ENCODE assay signal across 8 cellular contexts in the genomic region with DNA sequence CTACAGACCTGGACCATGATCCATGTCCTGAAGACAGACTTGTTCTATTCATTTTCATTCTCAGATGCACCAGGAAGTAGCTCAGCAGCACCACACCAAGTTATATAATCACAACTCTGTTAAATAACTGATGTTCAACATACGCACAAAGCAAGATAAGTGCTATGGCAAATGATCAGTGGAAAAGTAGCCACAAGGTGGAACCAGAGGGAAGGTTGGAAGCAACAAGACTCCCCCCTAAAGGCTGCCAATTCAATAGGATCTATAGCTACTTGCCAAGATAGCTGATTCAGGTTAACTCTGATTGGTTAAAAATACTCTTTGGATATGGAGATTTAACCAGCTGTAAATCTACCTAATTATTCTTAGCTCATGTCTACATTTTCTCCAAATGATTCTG. TPM values are rescaled to one million over a fixed set of nuclear protein-coding genes. Genes with fewer than 3 reads are reported as not detected.
DNase-seq lines count a peak whose midpoint lies in the region; ATAC-seq and TF ChIP-seq lines count a peak whose summit lies in the region.

No MANE protein-coding gene starts in this region.

- H2BK20ac ChIP-seq in IMR-90 (ENCODE audit: low read depth, low read length): no peak overlapping the region

- H2AK5ac ChIP-seq in IMR-90 (ENCODE audit: low read depth, low read length): no peak overlapping the region

- H2BK120ac ChIP-seq in IMR-90 (ENCODE audit: low read depth, low read length): no peak overlapping the region

- peak; percentile 68 for TF ChIP-seq RAD21 in IMR-90 (IDR thresholded peaks at IDR 0.05; ENCODE audit: low read length)

- H3K4me3 Mint-ChIP-seq in WTC11: no peak overlapping the region

- no peak overlapping the region for H2AK9ac ChIP-seq in IMR-90 (replicated peaks; ENCODE audit: low read depth, low read length, poor library complexity)

- H3K9me1 ChIP-seq in IMR-90 (ENCODE audit: insufficient read depth, low read length): no peaks in the 10 kb centered on the region

- H3K23ac ChIP-seq in IMR-90 (ENCODE audit: low read depth, low read length): no peak overlapping the region

- no peak overlapping the region for H4K5ac ChIP-seq in IMR-90 (ENCODE audit: low read depth, low read length)

- no peaks in the 10 kb centered on the region for H3K36me3 ChIP-seq in IMR-90 (ENCODE audit: control insufficient read depth, insufficient read depth, low read length)

- no peak overlapping the region for H3K4ac ChIP-seq in IMR-90 (ENCODE audit: low read depth, low read length)

- POLR2A ChIA-PET in IMR-90 (lab: Charles Lee; ENCODE audit: unreplicated experiment) (no interaction called here), WTC11 (lab: Charles Lee) (no interaction called here)

- H4K20me1 ChIP-seq in IMR-90 (ENCODE audit: insufficient read depth, low read length): no peaks in the 10 kb centered on the region

- no peak overlapping the region for H3K27ac ChIP-seq in IMR-90 (ENCODE audit: insufficient read depth, low read length)

- no peak overlapping the region for H3K56ac ChIP-seq in IMR-90 (ENCODE audit: extremely low read depth, insufficient read depth, low read length)

- no peaks in the 10 kb centered on the region for H3K79me1 ChIP-seq in IMR-90 (ENCODE audit: low read depth in 1 of 2, low read length in 2 of 2)

- H3K9me3 Mint-ChIP-seq in WTC11: no peaks in the 10 kb centered on the region

- no peaks in the 10 kb centered on the region for H3K4me1 Mint-ChIP-seq in WTC11

- no peak overlapping the region for H3K4me3 ChIP-seq in AG10803 (ENCODE audit: low read length)
- H3K4me3 ChIP-seq in IMR-90 (ENCODE audit: insufficient read depth, low read depth, low read length): no peak overlapping the region

- H4K8ac ChIP-seq in IMR-90 (ENCODE audit: low read depth in 2 of 2, low read length in 2 of 2): no peak overlapping the region

- no TSS peak for BruUV-seq in IMR-90 (replicated peaks; lab: Mats Ljungman, UMichigan)

- ATAC-seq in IMR-90 (ENCODE audit: low read depth) (peak; percentile 44), WTC11 (peak; percentile 85), HG02938 (IDR thresholded peaks at IDR 0.05; ENCODE audit: unreplicated experiment) (no peak), GM18873 (IDR thresholded peaks at IDR 0.05; ENCODE audit: low FRiP score, unreplicated experiment) (no peak), GM21717 (IDR thresholded peaks at IDR 0.05; ENCODE audit: unreplicated experiment) (no peak)

- H3K27me3 ChIP-seq in IMR-90 (ENCODE audit: control insufficient read depth, insufficient read depth, low read length): no peaks in the 10 kb centered on the region

- CTCF ChIA-PET in IMR-90 (lab: Yijun Ruan, JAX): interaction anchor here (0.6 to 1.5 kb wide), 5 partner anchors 9 to 950 kb away, joined by 3 to 5 read pairs (median 3); no protein-coding TSS in a partner anchor
- CTCF ChIA-PET in WTC11 (lab: Charles Lee): interaction anchor here (0.6 to 1.9 kb wide), 6 partner anchors 40 to 511 kb away, joined by 3 to 6 read pairs (median 3); no protein-coding TSS in a partner anchor

- no peaks in the 10 kb centered on the region for H3K27me3 Mint-ChIP-seq in WTC11 (ENCODE audit: low read depth)

- no peaks in the 10 kb centered on the region for H3K9me3 ChIP-seq in IMR-90 (ENCODE audit: control insufficient read depth, insufficient read depth, low read length)

- no peak overlapping the region for H2BK5ac ChIP-seq in IMR-90 (ENCODE audit: low read depth, low read length, poor library complexity, severe bottlenecking)

- no peak overlapping the region for H2AFZ ChIP-seq in IMR-90 (replicated peaks; ENCODE audit: low read length, poor library complexity)

- H3K36me3 Mint-ChIP-seq in WTC11: no peaks in the 10 kb centered on the region

- TF ChIP-seq POLR2A in IMR-90 (IDR thresholded peaks at IDR 0.05; ENCODE audit: low read depth, low read length): no peak

- intact Hi-C loops in IMR-90 (cut with micrococcal nuclease): loop anchor here (2.0 to 5.0 kb wide), 2 partner anchors 264 to 282 kb away; no protein-coding TSS in a partner anchor

- no peak overlapping the region for H2BK15ac ChIP-seq in IMR-90 (ENCODE audit: low read depth, low read length)

- DNase-seq in AG10803 (ENCODE audit: low read depth): peak; percentile 42
- DNase-seq in IMR-90: peak; percentile 75
- DNase-seq in WTC11 (ENCODE audit: low spot score): peak; percentile 11
- peak; percentile 5 for DNase-seq in kidney glomerular epithelial cell (lab: John Stamatoyannopoulos, UW)
- DNase-seq in KG1 (lab: John Stamatoyannopoulos, UW): no peak

- no peak overlapping the region for H3K18ac ChIP-seq in IMR-90 (ENCODE audit: low read depth, low read length)

- in situ Hi-C loops in IMR-90 (cut with MboI; ENCODE audit: low sequenced_read_pairs): no loop called here

- H4K91ac ChIP-seq in IMR-90 (ENCODE audit: insufficient read depth, low read depth, low read length): no peak overlapping the region

- H3K9ac ChIP-seq in IMR-90 (ENCODE audit: low read depth, low read length): no peak overlapping the region

- no peak overlapping the region for H3K27ac Mint-ChIP-seq in WTC11

- WGBS in IMR-90 (ENCODE audit: extremely low coverage in 2 of 2, insufficient read length in 1 of 2), 2 experiments: no CpG with 5 or more reads among the region's 1 CpG

- TF ChIP-seq CTCF in AG10803 (conservative IDR thresholded peaks at IDR 0.05; ENCODE audit: low read length) (peak; percentile 50), IMR-90 (conservative IDR thresholded peaks at IDR 0.05; ENCODE audit: low read depth, low read length) (peak; percentile 53), WTC11 (IDR thresholded peaks at IDR 0.05) (no peak)

- dilution Hi-C loops in IMR-90 (cut with HindIII; ENCODE audit: low sequenced_read_pairs, unreplicated experiment): no loop called here

- H3K14ac ChIP-seq in IMR-90 (replicated peaks; ENCODE audit: low read depth, low read length): no peak overlapping the region

- H3K4me2 ChIP-seq in IMR-90 (ENCODE audit: low read depth, low read length): no peak overlapping the region

- H3K4me1 ChIP-seq in IMR-90 (ENCODE audit: control insufficient read depth, insufficient read depth, low read length): no peaks in the 10 kb centered on the region

TF ChIP-seq in IMR-90, 13 proteins besides CTCF, POLR2A, EP300 and RAD21:
- no peak for TF ChIP-seq RCOR1 (IDR thresholded peaks at IDR 0.05; ENCODE audit: insufficient replicate concordance, low read length)
- TF ChIP-seq BHLHE40 (IDR thresholded peaks at IDR 0.05; ENCODE audit: low read depth, low read length): no peak
- no peak for TF ChIP-seq MAZ (IDR thresholded peaks at IDR 0.05; ENCODE audit: borderline replicate concordance, low read depth, low read length)
- TF ChIP-seq SMC3 (IDR thresholded peaks at IDR 0.05; ENCODE audit: low read depth, low read length): peak; percentile 53
- no peak for TF ChIP-seq MXI1 (IDR thresholded peaks at IDR 0.05; ENCODE audit: borderline replicate concordance, low read depth, low read length)
- TF ChIP-seq NFE2L2 (IDR thresholded peaks at IDR 0.05; ENCODE audit: low read depth, low read length): no peak
- TF ChIP-seq MAFK (IDR thresholded peaks at IDR 0.05; ENCODE audit: low read depth, low read length): no peak
- 0 out of 2 replicates have a peak, but pooled peaks have one; percentile 40 for TF ChIP-seq RFX5 (IDR thresholded peaks at IDR 0.05; ENCODE audit: low read depth, low read length)

TF ChIP-seq in WTC11, 78 proteins besides CTCF, POLR2A, EP300 and RAD21 (continues in another document):
- TF ChIP-seq, protein P1, sequence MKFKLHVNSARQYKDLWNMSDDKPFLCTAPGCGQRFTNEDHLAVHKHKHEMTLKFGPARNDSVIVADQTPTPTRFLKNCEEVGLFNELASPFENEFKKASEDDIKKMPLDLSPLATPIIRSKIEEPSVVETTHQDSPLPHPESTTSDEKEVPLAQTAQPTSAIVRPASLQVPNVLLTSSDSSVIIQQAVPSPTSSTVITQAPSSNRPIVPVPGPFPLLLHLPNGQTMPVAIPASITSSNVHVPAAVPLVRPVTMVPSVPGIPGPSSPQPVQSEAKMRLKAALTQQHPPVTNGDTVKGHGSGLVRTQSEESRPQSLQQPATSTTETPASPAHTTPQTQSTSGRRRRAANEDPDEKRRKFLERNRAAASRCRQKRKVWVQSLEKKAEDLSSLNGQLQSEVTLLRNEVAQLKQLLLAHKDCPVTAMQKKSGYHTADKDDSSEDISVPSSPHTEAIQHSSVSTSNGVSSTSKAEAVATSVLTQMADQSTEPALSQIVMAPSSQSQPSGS (CRISPR knock-in tag; IDR thresholded peaks at IDR 0.05; ENCODE audit: borderline replicate concordance, low read depth): no peak
- no peak for TF ChIP-seq GRHL2 (CRISPR knock-in tag; IDR thresholded peaks at IDR 0.05; ENCODE audit: insufficient replicate concordance, severe bottlenecking)
- no peak for TF ChIP-seq PRRX2 (CRISPR knock-in tag; IDR thresholded peaks at IDR 0.05)
- TF ChIP-seq, protein P2, sequence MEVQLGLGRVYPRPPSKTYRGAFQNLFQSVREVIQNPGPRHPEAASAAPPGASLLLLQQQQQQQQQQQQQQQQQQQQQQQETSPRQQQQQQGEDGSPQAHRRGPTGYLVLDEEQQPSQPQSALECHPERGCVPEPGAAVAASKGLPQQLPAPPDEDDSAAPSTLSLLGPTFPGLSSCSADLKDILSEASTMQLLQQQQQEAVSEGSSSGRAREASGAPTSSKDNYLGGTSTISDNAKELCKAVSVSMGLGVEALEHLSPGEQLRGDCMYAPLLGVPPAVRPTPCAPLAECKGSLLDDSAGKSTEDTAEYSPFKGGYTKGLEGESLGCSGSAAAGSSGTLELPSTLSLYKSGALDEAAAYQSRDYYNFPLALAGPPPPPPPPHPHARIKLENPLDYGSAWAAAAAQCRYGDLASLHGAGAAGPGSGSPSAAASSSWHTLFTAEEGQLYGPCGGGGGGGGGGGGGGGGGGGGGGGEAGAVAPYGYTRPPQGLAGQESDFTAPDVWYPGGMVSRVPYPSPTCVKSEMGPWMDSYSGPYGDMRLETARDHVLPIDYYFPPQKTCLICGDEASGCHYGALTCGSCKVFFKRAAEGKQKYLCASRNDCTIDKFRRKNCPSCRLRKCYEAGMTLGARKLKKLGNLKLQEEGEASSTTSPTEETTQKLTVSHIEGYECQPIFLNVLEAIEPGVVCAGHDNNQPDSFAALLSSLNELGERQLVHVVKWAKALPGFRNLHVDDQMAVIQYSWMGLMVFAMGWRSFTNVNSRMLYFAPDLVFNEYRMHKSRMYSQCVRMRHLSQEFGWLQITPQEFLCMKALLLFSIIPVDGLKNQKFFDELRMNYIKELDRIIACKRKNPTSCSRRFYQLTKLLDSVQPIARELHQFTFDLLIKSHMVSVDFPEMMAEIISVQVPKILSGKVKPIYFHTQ (CRISPR knock-in tag; IDR thresholded peaks at IDR 0.05): no peak
- TF ChIP-seq NFE2L1 (CRISPR knock-in tag; IDR thresholded peaks at IDR 0.05): no peak
- no peak for TF ChIP-seq EMX1 (CRISPR knock-in tag; IDR thresholded peaks at IDR 0.05)
- TF ChIP-seq CREB1 (CRISPR knock-in tag; IDR thresholded peaks at IDR 0.05): no peak

RNA-seq across cellular contexts. Expression of gene FAM47B, which starts 23.7 kb away (rescaled TPM):
- not detected in 2 replicates for total RNA-seq in IMR-90 (2012; rRNA removed)
- not detected in 2 replicates for polyA plus RNA-seq in IMR-90 (2012; rRNA removed)
- polyA plus RNA-seq in IMR-90 (2012; cell fraction: cytosol; rRNA removed): not detected in 2 replicates
- not detected in 2 replicates for polyA plus RNA-seq in IMR-90 (2012; cell fraction: nucleus; rRNA removed; ENCODE audit: low replicate concordance)
- not detected in 3 replicates for total RNA-seq in WTC11 (2021)

Comparison
In these comparisons a context has a peak if more than half of its experiments do, and no peak if none do; other contexts are left out.
1. ATAC-seq: peak in IMR-90 (single experiment) and WTC11 (single experiment); none in HG02938 (single experiment), GM18873 (single experiment) and GM21717 (single experiment).